Comparison of ENCODE assay signal across 22 cellular contexts in the genomic region with DNA sequence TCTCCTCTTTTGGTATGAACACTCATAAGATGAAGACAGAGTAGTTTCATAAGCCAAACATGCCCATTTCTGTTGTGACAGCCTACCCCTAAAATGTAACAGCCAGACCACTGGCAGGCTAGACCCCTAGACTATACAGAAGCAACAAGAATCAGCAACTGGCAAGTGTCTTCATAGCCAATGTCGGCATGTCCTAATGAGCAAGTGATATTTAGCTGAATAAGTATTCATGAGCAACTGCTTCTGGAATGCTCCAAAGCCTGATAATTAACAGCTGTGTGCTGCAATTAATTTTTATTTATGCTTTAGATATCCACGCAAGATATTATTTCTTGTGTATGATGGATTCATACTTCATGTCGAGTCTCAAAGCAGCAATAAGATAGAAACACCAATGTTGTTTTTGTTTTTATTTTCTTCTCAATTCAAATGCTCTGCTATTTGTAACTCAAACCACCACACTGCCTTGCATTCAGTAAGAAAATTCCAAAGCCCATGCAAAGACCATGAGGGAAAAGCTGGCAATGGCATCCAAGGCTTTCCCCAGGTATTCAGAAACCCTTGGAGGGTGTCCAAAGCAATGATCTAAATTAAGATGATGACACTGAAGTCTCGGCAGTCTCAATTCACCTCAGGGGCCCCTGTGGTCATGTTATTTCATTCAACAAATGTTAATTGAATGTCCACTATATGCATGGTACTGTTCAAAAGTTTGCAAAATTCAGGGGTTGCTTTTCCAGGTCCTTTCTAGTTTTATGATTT.
"Had no signal": no experiment of that assay in that cellular context is flagged by ENCODE, and none has a peak within 500 bp of the region (broad histone marks: within the 10 kb centered on the region; RNA-seq: fewer than 3 reads in every experiment).

No MANE protein-coding gene starts in this region.

- H3K4me3 ChIP-seq: K562, PC-9, Peyer's patch, SJCRH30 had no signal

- H3K9ac ChIP-seq: KMS-11 had no signal

- H3K36me3 ChIP-seq: Peyer's patch, SJCRH30 had no signal

- H3K4me1 ChIP-seq: Peyer's patch had no signal

- H3K27ac ChIP-seq: HL-60, KMS-11, PC-9, Peyer's patch, SJCRH30 had no signal

- H3K9me3 ChIP-seq: Peyer's patch, SJCRH30 had no signal

- H2AFZ ChIP-seq: PC-9 had no signal

- DNase-seq: Kasumi-1; MV-4-11; NCI-H1048; NCI-H1105 treated with DMSO at 0.1 percent for 48 hours; NCI-H1417 treated with DMSO at 0.1 percent for 48 hours; NCI-H146; NCI-H1694 treated with DMSO at 0.1 percent for 48 hours; NCI-H1930; NCI-H2081; NCI-H2107; NCI-H2227 treated with DMSO at 0.1 percent for 48 hours; NCI-H524; NCI-H526 treated with DMSO at 0.1 percent for 48 hours; NCI-H774; NK-92 treated with Interleukin-12 subunit alpha and Interleukin-12 subunit beta, amount 100 ng/mL, for 24 hours; PC-9; Peyer's patch; SHP77 treated with DMSO at 0.1 percent for 48 hours; SJCRH30 had no signal

- H3K27me3 ChIP-seq: Peyer's patch, SJCRH30 had no signal

- H3K4me2 ChIP-seq: KMS-11, PC-9 had no signal
